In the genomic region with DNA sequence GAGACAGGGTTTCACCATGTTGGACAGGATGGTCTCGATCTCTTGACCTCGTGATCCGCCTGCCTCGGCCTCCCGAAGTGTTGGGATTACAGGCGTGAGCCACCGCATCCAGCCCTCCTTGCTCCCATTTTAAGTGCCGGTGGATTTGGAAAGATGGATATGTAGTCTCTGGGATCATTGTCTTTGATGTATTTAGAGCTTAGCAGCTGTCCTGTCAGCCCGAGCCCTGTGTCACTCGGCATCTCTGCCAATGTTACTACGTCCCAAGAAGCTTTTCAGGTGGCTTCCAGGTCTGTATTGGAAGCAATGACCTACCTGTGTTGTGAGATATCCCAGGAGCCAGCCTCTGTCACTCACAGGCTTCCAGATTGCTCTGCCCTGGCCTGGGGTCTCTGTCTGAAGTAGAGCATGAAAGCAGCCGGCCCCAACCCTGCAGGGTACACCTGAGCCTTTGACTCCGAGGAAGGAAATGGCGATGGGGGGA, we compare ENCODE assay signal across 17 cellular contexts. TPM values are rescaled to one million over a fixed set of nuclear protein-coding genes. Genes with fewer than 3 reads are reported as not detected.
A peak's percentile ranks its signal among the peaks of the same experiment; 100 is the strongest.
DNase-seq lines count a peak whose midpoint lies in the region; ATAC-seq and TF ChIP-seq lines count a peak whose summit lies in the region.
"Had no signal": no experiment of that assay in that cellular context is flagged by ENCODE, and none has a peak within 500 bp of the region (broad histone marks: within the 10 kb centered on the region; RNA-seq: fewer than 3 reads in every experiment).

No MANE protein-coding gene starts in this region.

- no peaks in the 10 kb centered on the region for H3K9me3 Mint-ChIP-seq in stimulated activated naive CD8-positive, alpha-beta T cell treated with anti-CD3 and anti-CD28 coated beads, Interleukin-15, amount 100 ng/mL, for 72 hours

- no peaks in the 10 kb centered on the region for H3K27me3 Mint-ChIP-seq in stimulated activated naive CD8-positive, alpha-beta T cell treated with anti-CD3 and anti-CD28 coated beads, Interleukin-15, amount 100 ng/mL, for 72 hours

- peak overlapping the region; percentile 15 to 61 for H3K27ac Mint-ChIP-seq in stimulated activated naive CD8-positive, alpha-beta T cell treated with anti-CD3 and anti-CD28 coated beads, Interleukin-15, amount 100 ng/mL, for 72 hours

- no TSS peak for BruUV-seq in OCI-LY7 (replicated peaks; lab: Mats Ljungman, UMichigan)

- H3K27ac ChIP-seq in left ventricle myocardium inferior (replicated peaks): peak overlapping the region; percentile 74
- H3K27ac ChIP-seq in OCI-LY7 (ENCODE audit: low read depth, low read length, poor library complexity, severe bottlenecking): no peak overlapping the region
- no peak overlapping the region for H3K27ac ChIP-seq in esophagus muscularis mucosa (replicated peaks in 1 of 4)
- H3K27ac ChIP-seq in aorta (ENCODE audit: low read depth in 1 of 2, low read length in 2 of 2): no peak overlapping the region
- H3K27ac ChIP-seq: VCaP had no signal

- H3K4me1 ChIP-seq in left ventricle myocardium inferior (peaks cover 97% of the 10 kb centered on the region), OCI-LY7 (ENCODE audit: insufficient read depth, low read length, poor library complexity, severe bottlenecking) (peaks cover 53% of the 10 kb centered on the region), esophagus muscularis mucosa (peaks cover 60 to 96% (median 77%) of the 10 kb centered on the region in 4 donors), aorta (ENCODE audit: control insufficient read depth in 1 of 2, insufficient read depth in 2 of 2, low read length in 2 of 2) (peaks cover 10 to 11% of the 10 kb centered on the region in 2 donors)

- no peak for TF ChIP-seq CTCF in left ventricle myocardium inferior (IDR thresholded peaks at IDR 0.05; ENCODE audit: borderline replicate concordance)
- TF ChIP-seq CTCF in OCI-LY7 (conservative IDR thresholded peaks at IDR 0.05; ENCODE audit: low read length): no peak
- no peak for TF ChIP-seq CTCF in esophagus muscularis mucosa (IDR thresholded peaks at IDR 0.05)

- POLR2A ChIA-PET in OCI-LY7 (lab: Charles Lee): interaction anchor here (0.5 to 1.5 kb wide), 3 partner anchors 8 to 16 kb away, joined by 3 to 6 read pairs (median 5); no protein-coding TSS in a partner anchor

- ATAC-seq in left cardiac atrium: no peak
- ATAC-seq in stimulated activated naive CD8-positive, alpha-beta T cell treated with anti-CD3 and anti-CD28 coated beads, Interleukin-15, amount 100 ng/mL, for 72 hours: no peak
- ATAC-seq in left colon: no peak
- no peak for ATAC-seq in aorta (ENCODE audit: low FRiP score)
- no peak for ATAC-seq in HG02588 (IDR thresholded peaks at IDR 0.05; ENCODE audit: unreplicated experiment)

- peaks cover 99% of the 10 kb centered on the region for H3K79me2 ChIP-seq in OCI-LY7 (ENCODE audit: insufficient read depth, low read depth, low read length)

- CTCF ChIA-PET in OCI-LY7 (lab: Charles Lee; ENCODE audit: unreplicated experiment): interaction anchor here (0.6 kb wide), 1 partner anchor 32 kb away, joined by 3 read pairs; no protein-coding TSS in a partner anchor

- WGBS in esophagus muscularis mucosa: 94% methylated on average over 14 of the region's 14 CpGs
- 92 to 96% methylated on average over 14 of the region's 14 CpGs for WGBS in aorta, 2 donors

- no peak overlapping the region for H2AFZ ChIP-seq in OCI-LY7 (ENCODE audit: low read length)

- no peak for TF ChIP-seq POLR2A in esophagus muscularis mucosa (IDR thresholded peaks at IDR 0.05; ENCODE audit: low read depth)

- H3K36me3 ChIP-seq in left ventricle myocardium inferior (no peaks in the 10 kb centered on the region), OCI-LY7 (ENCODE audit: insufficient read depth, low read length) (peaks cover 4% of the 10 kb centered on the region; the same call in 1 of the 2 replicates), esophagus muscularis mucosa (no peaks in the 10 kb centered on the region), aorta (ENCODE audit: control insufficient read depth in 1 of 2, insufficient read depth in 2 of 2, low read length in 1 of 2) (no peaks in the 10 kb centered on the region)
- H3K36me3 ChIP-seq: breast epithelium, ovary had no signal

- DNase-seq in left ventricle myocardium inferior: no peak
- DNase-seq in left cardiac atrium: no peak
- DNase-seq in OCI-LY7 (ENCODE audit: low spot score): no peak
- DNase-seq in esophagus muscularis mucosa (ENCODE audit: extremely low spot score): peak; percentile 87
- DNase-seq in stimulated activated naive CD8-positive, alpha-beta T cell treated with anti-CD3 and anti-CD28 coated beads, Interleukin-15, amount 100 ng/mL, for 72 hours: no peak
- DNase-seq in left colon: no peak
- DNase-seq in aorta: no peak
- DNase-seq: activated naive CD4-positive, alpha-beta T cell; Calu3; GF-D8; NCI-H146; NCI-H2227 treated with DMSO at 0.1 percent for 48 hours; NK-92 treated with Interleukin-12 subunit alpha and Interleukin-12 subunit beta, amount 100 ng/mL, for 24 hours had no signal

- peaks cover 90% of the 10 kb centered on the region for H3K4me1 Mint-ChIP-seq in stimulated activated naive CD8-positive, alpha-beta T cell treated with anti-CD3 and anti-CD28 coated beads, Interleukin-15, amount 100 ng/mL, for 72 hours

- H3K9me3 ChIP-seq in left ventricle myocardium inferior (replicated peaks): no peaks in the 10 kb centered on the region
- H3K9me3 ChIP-seq in OCI-LY7 (ENCODE audit: low read length): no peaks in the 10 kb centered on the region
- no peaks in the 10 kb centered on the region for H3K9me3 ChIP-seq in esophagus muscularis mucosa
- H3K9me3 ChIP-seq in aorta (ENCODE audit: control insufficient read depth, low read length): no peaks in the 10 kb centered on the region
- H3K9me3 ChIP-seq: breast epithelium, ovary had no signal

- H3K4me2 ChIP-seq in OCI-LY7 (ENCODE audit: low read length): peak overlapping the region; percentile 5; the same call in 1 of the 2 replicates

- TF ChIP-seq EP300 in esophagus muscularis mucosa (IDR thresholded peaks at IDR 0.05): no peak

- peak overlapping the region; percentile 13 to 46 for H3K4me3 Mint-ChIP-seq in stimulated activated naive CD8-positive, alpha-beta T cell treated with anti-CD3 and anti-CD28 coated beads, Interleukin-15, amount 100 ng/mL, for 72 hours

- no peaks in the 10 kb centered on the region for H3K9me2 ChIP-seq in OCI-LY7 (ENCODE audit: insufficient read depth, low read length)

- peaks cover 42% of the 10 kb centered on the region for H4K20me1 ChIP-seq in OCI-LY7 (ENCODE audit: insufficient read depth, low read length)

- H3K4me3 ChIP-seq in left ventricle myocardium inferior: no peak overlapping the region
- H3K4me3 ChIP-seq in OCI-LY7 (ENCODE audit: low read depth, low read length, poor library complexity, severe bottlenecking): no peak overlapping the region
- H3K4me3 ChIP-seq in esophagus muscularis mucosa: no peak overlapping the region
- no peak overlapping the region for H3K4me3 ChIP-seq in aorta (ENCODE audit: low read length in 2 of 2)
- H3K4me3 ChIP-seq: breast epithelium, ovary had no signal

- intact Hi-C loops in left ventricle myocardium inferior (cut with micrococcal nuclease) (no loop called here), left cardiac atrium (cut with DNase I) (no loop called here), OCI-LY7 (cut with micrococcal nuclease; ENCODE audit: unreplicated experiment) (no loop called here), esophagus muscularis mucosa (cut with DNase I) (no loop called here), left colon (cut with DNase I, micrococcal nuclease) (no loop called here), aorta (cut with DNase I) (no loop called here)

- H3K27me3 ChIP-seq in left ventricle myocardium inferior (ENCODE audit: low read depth): no peaks in the 10 kb centered on the region
- H3K27me3 ChIP-seq in esophagus muscularis mucosa: no peaks in the 10 kb centered on the region
- H3K27me3 ChIP-seq in aorta (ENCODE audit: control insufficient read depth in 1 of 2, insufficient read depth in 2 of 2, low read length in 1 of 2): no peaks in the 10 kb centered on the region
- H3K27me3 ChIP-seq: breast epithelium, ovary had no signal

RNA-seq across cellular contexts. Expression of gene MAP4K4, which starts 35.3 kb away (rescaled TPM):
- 102 TPM for total RNA-seq in left ventricle myocardium inferior
- 10 to 100 TPM; 59.5 to 74.6 TPM for total RNA-seq in left cardiac atrium
- total RNA-seq in OCI-LY7 (2014; rRNA removed; shearing (Covaris generic)): 67.2 and 74.0 TPM in 2 replicates
- total RNA-seq in OCI-LY7 (2022): 181 and 206 TPM in 2 replicates
- 10 to 100 TPM; 37.8 to 59.0 (median 51.7) TPM for total RNA-seq in esophagus muscularis mucosa
- 10 to 100 TPM; 24.9 to 37.5 TPM for total RNA-seq in left colon
- 100 to 1,000 TPM in 1 of 2 donors, 10 to 100 TPM in 1; 85.4 to 112 TPM for total RNA-seq in aorta
- 10 to 100 TPM; 22.9 to 31.6 TPM for polyA plus RNA-seq in aorta
